ENCODE assay signal across 2 cellular contexts in genomic region chr13:33228645-33229445, GRCh38.
TF ChIP-seq lines count a peak whose summit lies in the region.

No MANE protein-coding gene starts in this region.

TF ChIP-seq in IMR-90, 13 proteins besides CTCF, POLR2A, EP300 and RAD21:
- peak; percentile 76 for TF ChIP-seq SMC3 (IDR thresholded peaks at IDR 0.05; ENCODE audit: low read depth, low read length)
- TF ChIP-seq CHD1 (IDR thresholded peaks at IDR 0.05; ENCODE audit: low read depth, low read length): no peak
- TF ChIP-seq FOS (IDR thresholded peaks at IDR 0.05; ENCODE audit: low read depth, low read length): no peak
- 0 out of 2 replicates have a peak, but pooled peaks have one; percentile 8 for TF ChIP-seq MAZ (IDR thresholded peaks at IDR 0.05; ENCODE audit: borderline replicate concordance, low read depth, low read length)

TF ChIP-seq in endothelial cell of umbilical vein, 7 proteins besides CTCF, POLR2A, EP300 and RAD21:
- TF ChIP-seq JUN (IDR thresholded peaks at IDR 0.05; ENCODE audit: borderline replicate concordance, insufficient read depth, insufficient read length, low read depth) (no peak), MYC (IDR thresholded peaks at IDR 0.05; ENCODE audit: low read depth, low read length) (no peak), MAX (IDR thresholded peaks at IDR 0.05; ENCODE audit: insufficient read depth, insufficient read length) (no peak), FOS (IDR thresholded peaks at IDR 0.05; ENCODE audit: borderline replicate concordance, insufficient read depth, low read length) (no peak), GATA2 (IDR thresholded peaks at IDR 0.05; ENCODE audit: insufficient read depth, insufficient read length, low read depth, low read length) (no peak)
TF ChIP-seq in endothelial cell of umbilical vein: peak in this region for 0.
